Comparison of ENCODE assay signal across 8 cellular contexts in genomic region chr1:9235123-9235513, GRCh38. TPM values are rescaled to one million over a fixed set of nuclear protein-coding genes. Genes with fewer than 3 reads are reported as not detected.
DNase-seq lines count a peak whose midpoint lies in the region; ATAC-seq and TF ChIP-seq lines count a peak whose summit lies in the region.

No MANE protein-coding gene starts in this region.

- ATAC-seq in HG02840 (IDR thresholded peaks at IDR 0.05; ENCODE audit: low FRiP score, unreplicated experiment) (peak; percentile 1), GM21526 (IDR thresholded peaks at IDR 0.05; ENCODE audit: low FRiP score, unreplicated experiment) (no peak), GM18907 (IDR thresholded peaks at IDR 0.05; ENCODE audit: unreplicated experiment) (no peak)

- peaks cover 35% of the 10 kb centered on the region for H3K79me2 ChIP-seq in osteoblast (ENCODE audit: insufficient read depth, low read length)

- H3K4me1 ChIP-seq in osteoblast (ENCODE audit: insufficient read depth, low read length), result peaks cover 54% of the 10 kb centered on the region

- no peak for TF ChIP-seq CTCF in epithelial cell of proximal tubule (conservative IDR thresholded peaks at IDR 0.05; ENCODE audit: low read depth, low read length)
- TF ChIP-seq CTCF in osteoblast (IDR thresholded peaks at IDR 0.05; ENCODE audit: extremely low read depth, low read depth, low read length), result no peak

- peak overlapping the region; percentile 95 for H3K27ac ChIP-seq in osteoblast (ENCODE audit: low read depth, low read length)

- no peaks in the 10 kb centered on the region for H3K36me3 ChIP-seq in osteoblast (ENCODE audit: insufficient read depth, low read length)

- H3K4me3 ChIP-seq in epithelial cell of proximal tubule (ENCODE audit: low read depth, low read length), result peak overlapping the region; percentile 60
- H3K4me3 ChIP-seq in osteoblast (ENCODE audit: insufficient read depth, low read length), result peak overlapping the region; percentile 80

- no peaks in the 10 kb centered on the region for H4K20me1 ChIP-seq in osteoblast (ENCODE audit: insufficient read depth, low read length)

- DNase-seq in DMS 273 (lab: John Stamatoyannopoulos, UW; ENCODE audit: unreplicated experiment), result peak; percentile 83
- no peak for DNase-seq in DMS 273 treated with DMSO at 0.1 percent for 48 hours (lab: John Stamatoyannopoulos, UW)
- DNase-seq in SHP77 (lab: John Stamatoyannopoulos, UW), result peak; percentile 44 to 50
- no peak for DNase-seq in epithelial cell of proximal tubule (ENCODE audit: low read depth)
- DNase-seq in osteoblast (ENCODE audit: insufficient read length, low spot score, missing footprints), result peak; percentile 98

- no peaks in the 10 kb centered on the region for H3K9me3 ChIP-seq in osteoblast (ENCODE audit: low read depth, low read length)

- H3K4me2 ChIP-seq in osteoblast (ENCODE audit: insufficient read depth, low read length), result peak overlapping the region; percentile 95

- H2AFZ ChIP-seq in osteoblast (ENCODE audit: low read length), result peak overlapping the region; percentile 68

- no peaks in the 10 kb centered on the region for H3K27me3 ChIP-seq in osteoblast (ENCODE audit: insufficient read depth, low read length)

RNA-seq across cellular contexts. Expression of gene H6PD, which starts 0.5 kb away (rescaled TPM):
- total RNA-seq in epithelial cell of proximal tubule (7.5 and 10.7 TPM in 2 replicates), osteoblast (45.1 and 51.4 TPM in 2 replicates)

RNA-seq across cellular contexts. Expression of gene SPSB1, which starts 57.6 kb away (rescaled TPM):
- total RNA-seq in epithelial cell of proximal tubule (20.0 and 20.8 TPM in 2 replicates), osteoblast (14.7 and 23.2 TPM in 2 replicates)

Comparison
In these comparisons a context has a peak if more than half of its experiments do, and no peak if none do; other contexts are left out.
1. DNase-seq: peak in DMS 273 (single experiment), SHP77 (2 of 2) and osteoblast (single experiment); none in DMS 273 treated with DMSO at 0.1 percent for 48 hours (single experiment) and epithelial cell of proximal tubule (single experiment).